9 cellular contexts compared by ENCODE assay signal in the genomic region with DNA sequence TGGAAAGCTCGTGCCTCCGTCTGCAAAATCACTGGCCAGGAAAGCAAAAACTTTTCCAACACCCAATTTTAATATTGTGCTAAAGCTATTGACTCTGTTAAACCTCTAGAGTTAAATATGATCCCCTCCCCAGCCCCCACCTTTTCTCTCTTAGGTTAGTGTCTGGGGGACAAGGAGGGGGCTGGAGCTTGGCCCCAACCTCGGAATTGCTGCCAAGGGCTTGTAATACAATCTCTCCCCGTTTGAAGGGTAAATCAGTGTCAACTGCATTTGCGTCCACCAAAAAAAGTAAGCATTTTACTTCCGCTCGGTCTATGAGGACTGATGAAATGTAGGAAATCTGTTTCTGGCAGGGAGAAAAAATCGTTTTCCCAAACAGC. TPM values are rescaled to one million over a fixed set of nuclear protein-coding genes. Genes with fewer than 3 reads are reported as not detected.
A peak's percentile ranks its signal among the peaks of the same experiment; 100 is the strongest.
DNase-seq lines count a peak whose midpoint lies in the region; ATAC-seq and TF ChIP-seq lines count a peak whose summit lies in the region.
"Had no signal": no experiment of that assay in that cellular context is flagged by ENCODE, and none has a peak within 500 bp of the region (broad histone marks: within the 10 kb centered on the region; RNA-seq: fewer than 3 reads in every experiment).

Gene GAS2 (plus strand): TSS at position 292 of the 380 bp plus-strand sequence. CDS start 8,259 bp downstream, outside the sequence.

- no peaks in the 10 kb centered on the region for H3K79me2 ChIP-seq in H9 (ENCODE audit: insufficient read depth, low read length)

- no peak within 1 kb of the TSS for H2BK12ac ChIP-seq in H9 (ENCODE audit: insufficient read length, low read depth, low read length)

- peak within 1 kb of the TSS; percentile 75 to 83 for H3K4me3 Mint-ChIP-seq in H9
- H3K4me3 Mint-ChIP-seq in activated CD8-positive, alpha-beta T cell treated with anti-CD3 and anti-CD28 coated beads for 36 hours: peak within 1 kb of the TSS; percentile 63
- H3K4me3 Mint-ChIP-seq: dendritic cell treated with granulocyte-macrophage colony-stimulating factor and Interleukin-4, amounts not matched to agents 40 ng/mL and 50 ng/mL, for 4 days had no signal

- H2BK5ac ChIP-seq in H9 (ENCODE audit: insufficient read length, low read length): no peak within 1 kb of the TSS

- no peak within 1 kb of the TSS for H3K4ac ChIP-seq in H9 (ENCODE audit: low read depth, low read length)

- H4K8ac ChIP-seq in H9 (replicated peaks; ENCODE audit: insufficient read length, low read depth, low read length): no peak within 1 kb of the TSS

- peaks cover 53% of the 10 kb centered on the region for H3K27me3 Mint-ChIP-seq in H9 (ENCODE audit: low read depth)
- peaks cover 49% of the 10 kb centered on the region for H3K27me3 Mint-ChIP-seq in activated CD8-positive, alpha-beta T cell treated with anti-CD3 and anti-CD28 coated beads for 36 hours

- POLR2A ChIA-PET in activated CD8-positive, alpha-beta T cell treated with anti-CD3 and anti-CD28 coated beads for 36 hours (lab: Charles Lee): no interaction called here

- no peaks in the 10 kb centered on the region; the same call in 1 of the 2 replicates for H3K4me1 ChIP-seq in H9 (ENCODE audit: insufficient read depth, low read length)
- H3K4me1 ChIP-seq in thymus (ENCODE audit: control insufficient read depth, insufficient read depth, low read length): peaks cover 5% of the 10 kb centered on the region

- no peak within 1 kb of the TSS for H2BK15ac ChIP-seq in H9 (ENCODE audit: low read depth, low read length)

- H3K23me2 ChIP-seq in H9 (ENCODE audit: insufficient read length, low read depth, low read length, poor library complexity, severe bottlenecking): peaks cover 9% of the 10 kb centered on the region

- intact Hi-C loops in activated CD8-positive, alpha-beta T cell treated with anti-CD3 and anti-CD28 coated beads for 36 hours (cut with micrococcal nuclease): no loop called here

- H2AK5ac ChIP-seq in H9 (ENCODE audit: insufficient read length, low read length): no peak within 1 kb of the TSS

- no peak within 1 kb of the TSS for H3K14ac ChIP-seq in H9 (ENCODE audit: insufficient read depth, low read length)

- H2AFZ ChIP-seq in H9 (ENCODE audit: low read length): peak within 1 kb of the TSS; percentile 71

- no peak within 1 kb of the TSS; a peak in 1 of 7 replicates for H3K27ac Mint-ChIP-seq in H9
- no peak within 1 kb of the TSS for H3K27ac Mint-ChIP-seq in activated CD8-positive, alpha-beta T cell treated with anti-CD3 and anti-CD28 coated beads for 36 hours
- H3K27ac Mint-ChIP-seq: dendritic cell treated with granulocyte-macrophage colony-stimulating factor and Interleukin-4, amounts not matched to agents 40 ng/mL and 50 ng/mL, for 4 days had no signal

- no peak within 1 kb of the TSS for H3K56ac ChIP-seq in H9 (ENCODE audit: insufficient read length, low read depth, low read length)

- peaks cover 19 to 22% of the 10 kb centered on the region in 2 experiments for H3K4me1 Mint-ChIP-seq in H9
- peaks cover 19% of the 10 kb centered on the region for H3K4me1 Mint-ChIP-seq in activated CD8-positive, alpha-beta T cell treated with anti-CD3 and anti-CD28 coated beads for 36 hours (ENCODE audit: low read depth)

- H2BK120ac ChIP-seq in H9 (ENCODE audit: low read depth, low read length, poor library complexity, severe bottlenecking): no peak within 1 kb of the TSS

- H3K79me1 ChIP-seq in H9 (ENCODE audit: insufficient read depth, low read depth, low read length, poor library complexity, severe bottlenecking): no peaks in the 10 kb centered on the region

- CTCF ChIA-PET in activated CD8-positive, alpha-beta T cell treated with anti-CD3 and anti-CD28 coated beads for 36 hours (lab: Charles Lee): interaction anchor here (1.1 to 1.3 kb wide), 2 partner anchors 9 to 121 kb away, joined by 4 to 5 read pairs; no protein-coding TSS in a partner anchor

- DNase-seq in DMS79 (lab: John Stamatoyannopoulos, UW): peak; percentile 38
- no peak for DNase-seq in H9
- no peak for DNase-seq in activated CD8-positive, alpha-beta T cell treated with anti-CD3 and anti-CD28 coated beads for 36 hours
- peak; percentile 15 for DNase-seq in iPS-NIHi11 (ENCODE audit: low spot score)
- DNase-seq in NCI-H2081 treated with DMSO at 0.1 percent for 48 hours (lab: John Stamatoyannopoulos, UW): no peak
- DNase-seq in middle frontal gyrus (ENCODE audit: extremely low spot score, low spot score): no peak

- H3K27me3 ChIP-seq in H9 (ENCODE audit: insufficient read depth, low read length): no peaks in the 10 kb centered on the region
- peaks cover 2% of the 10 kb centered on the region for H3K27me3 ChIP-seq in thymus (ENCODE audit: control insufficient read depth, insufficient read depth)

- no peak within 1 kb of the TSS for H3K23ac ChIP-seq in H9 (ENCODE audit: insufficient read length, low read depth, low read length)

- no peaks in the 10 kb centered on the region for H3K36me3 Mint-ChIP-seq in H9 (ENCODE audit: insufficient read depth in 1 of 3, low read depth in 3 of 3)
- H3K36me3 Mint-ChIP-seq in activated CD8-positive, alpha-beta T cell treated with anti-CD3 and anti-CD28 coated beads for 36 hours (ENCODE audit: low read depth): no peaks in the 10 kb centered on the region

- no peak within 1 kb of the TSS for H4K5ac ChIP-seq in H9 (ENCODE audit: insufficient read length, low read depth, low read length)

- no peak within 1 kb of the TSS for H3K18ac ChIP-seq in H9 (ENCODE audit: insufficient read length, low read depth, low read length)

- H3K4me2 ChIP-seq in H9 (ENCODE audit: insufficient read depth, insufficient read length, low read length): peak within 1 kb of the TSS; percentile 62

- H3K9ac ChIP-seq in H9 (ENCODE audit: extremely low read depth, insufficient read length, low read length): peak within 1 kb of the TSS; percentile 52

- no peaks in the 10 kb centered on the region for H3K9me3 Mint-ChIP-seq in H9
- no peaks in the 10 kb centered on the region for H3K9me3 Mint-ChIP-seq in activated CD8-positive, alpha-beta T cell treated with anti-CD3 and anti-CD28 coated beads for 36 hours
- H3K9me3 Mint-ChIP-seq: dendritic cell treated with granulocyte-macrophage colony-stimulating factor and Interleukin-4, amounts not matched to agents 40 ng/mL and 50 ng/mL, for 4 days had no signal

- no peaks in the 10 kb centered on the region for H3K36me3 ChIP-seq in thymus (ENCODE audit: control insufficient read depth, insufficient read depth)

- no peaks in the 10 kb centered on the region for H4K20me1 ChIP-seq in H9 (ENCODE audit: control insufficient read depth, insufficient read depth, insufficient read length)

- H3K27ac ChIP-seq in H9 (ENCODE audit: insufficient read length, low read depth, low read length): no peak within 1 kb of the TSS
- H3K27ac ChIP-seq in thymus (ENCODE audit: low read depth): no peak within 1 kb of the TSS

- ATAC-seq in activated CD8-positive, alpha-beta T cell treated with anti-CD3 and anti-CD28 coated beads for 36 hours: no peak
- no peak for ATAC-seq in HG03442 (IDR thresholded peaks at IDR 0.05; ENCODE audit: unreplicated experiment)

- WGBS in H9 (ENCODE audit: extremely low coverage, insufficient read length, low lambda C conversion rate): no CpG with 5 or more reads among the region's 8 CpGs
- WGBS in thymus: 11% methylated on average over 8 of the region's 8 CpGs

- no peak within 1 kb of the TSS for H4K91ac ChIP-seq in H9 (ENCODE audit: insufficient read length, low read depth, low read length)

- H3T11ph ChIP-seq in H9 (ENCODE audit: low read length): no peak within 1 kb of the TSS

- H3K9me3 ChIP-seq in H9 (ENCODE audit: control insufficient read depth, low read depth, low read length) (no peaks in the 10 kb centered on the region), thymus (ENCODE audit: control insufficient read depth) (no peaks in the 10 kb centered on the region)

- H3K4me3 ChIP-seq in thymus (ENCODE audit: low read length): peak within 1 kb of the TSS; percentile 41

- H2BK20ac ChIP-seq in H9 (ENCODE audit: low read depth, low read length, poor library complexity, severe bottlenecking): no peak within 1 kb of the TSS

- no peak for TF ChIP-seq CTCF in H9 (conservative IDR thresholded peaks at IDR 0.05)
- TF ChIP-seq CTCF in activated CD8-positive, alpha-beta T cell treated with anti-CD3 and anti-CD28 coated beads for 36 hours (IDR thresholded peaks at IDR 0.05): no peak

RNA-seq across cellular contexts. Expression of gene GAS2, which starts in this region (rescaled TPM):
- 1.7 and 1.8 TPM in 2 replicates for total RNA-seq in H9 (2021)
- total RNA-seq in activated CD8-positive, alpha-beta T cell treated with anti-CD3 and anti-CD28 coated beads for 36 hours: 1 to 10 TPM in 1 of 2 experiments, under 1 TPM in 1; 0.99 to 2.6 TPM
- 2.8 TPM for polyA plus RNA-seq in thymus

Comparison
In these comparisons a context has a peak if more than half of its experiments do, and no peak if none do; other contexts are left out.
1. DNase-seq: peak in DMS79 (single experiment) and iPS-NIHi11 (single experiment); none in H9 (single experiment), activated CD8-positive, alpha-beta T cell treated with anti-CD3 and anti-CD28 coated beads for 36 hours (single experiment), NCI-H2081 treated with DMSO at 0.1 percent for 48 hours (single experiment) and middle frontal gyrus (single experiment).